Comparison of ENCODE assay signal across 10 cellular contexts in genomic region chr17:78125138-78125913, GRCh38.
DNase-seq lines count a peak whose midpoint lies in the region; ATAC-seq and TF ChIP-seq lines count a peak whose summit lies in the region.
"Had no signal": no experiment of that assay in that cellular context is flagged by ENCODE, and none has a peak within 500 bp of the region (broad histone marks: within the 10 kb centered on the region; RNA-seq: fewer than 3 reads in every experiment).

No MANE protein-coding gene starts in this region.

- peaks cover 31% of the 10 kb centered on the region for H3K79me2 ChIP-seq in SU-DHL-6 (ENCODE audit: insufficient read depth, low read length)

- peaks cover 27% of the 10 kb centered on the region for H3F3A ChIP-seq in SU-DHL-6 (ENCODE audit: insufficient read depth)

- H3K4me3 Mint-ChIP-seq in effector memory CD8-positive, alpha-beta T cell, result peak overlapping the region; percentile 99 to 100
- peak overlapping the region; percentile 99 for H3K4me3 Mint-ChIP-seq in stimulated activated effector memory CD8-positive, alpha-beta T cell treated with anti-CD3 and anti-CD28 coated beads, Interleukin-12 subunit alpha, Interleukin-12 subunit beta, amount 100 ng/mL, for 72 hours

- no peak overlapping the region for H2AFZ ChIP-seq in SU-DHL-6 (ENCODE audit: low read depth, low read length, severe bottlenecking)

- peak overlapping the region; percentile 93 for H3K9ac ChIP-seq in SU-DHL-6 (ENCODE audit: low read length)

- no peaks in the 10 kb centered on the region; the same call in 1 of the 2 replicates for H4K20me1 ChIP-seq in SU-DHL-6 (ENCODE audit: low read depth, low read length)

- no peaks in the 10 kb centered on the region for H3K27me3 ChIP-seq in SU-DHL-6 (ENCODE audit: low read length)

- H3K4me2 ChIP-seq in SU-DHL-6 (ENCODE audit: low read depth, low read length, poor library complexity, severe bottlenecking), result peak overlapping the region; percentile 90

- no peak for ATAC-seq in effector memory CD8-positive, alpha-beta T cell (replicated peaks)
- ATAC-seq in stimulated activated effector memory CD8-positive, alpha-beta T cell treated with anti-CD3 and anti-CD28 coated beads, Interleukin-12 subunit alpha, Interleukin-12 subunit beta, amount 100 ng/mL, for 72 hours, result no peak
- ATAC-seq in GM21528 (IDR thresholded peaks at IDR 0.05; ENCODE audit: low FRiP score, unreplicated experiment), result no peak
- no peak for ATAC-seq in HG03135 (IDR thresholded peaks at IDR 0.05; ENCODE audit: unreplicated experiment)

- DNase-seq in DMS 273 (lab: John Stamatoyannopoulos, UW; ENCODE audit: unreplicated experiment), result peak; percentile 43
- no peak for DNase-seq in DMS 273 treated with DMSO at 0.1 percent for 48 hours (lab: John Stamatoyannopoulos, UW)
- no peak for DNase-seq in effector memory CD8-positive, alpha-beta T cell
- DNase-seq in stimulated activated effector memory CD8-positive, alpha-beta T cell treated with anti-CD3 and anti-CD28 coated beads, Interleukin-12 subunit alpha, Interleukin-12 subunit beta, amount 100 ng/mL, for 72 hours (ENCODE audit: low spot score in 2 of 2), result peak in 1 of 2 donors; percentile 77
- DNase-seq in C1 segment of cervical spinal cord (lab: John Stamatoyannopoulos, UW), result no peak
- DNase-seq: islet precursor cell had no signal

- no peaks in the 10 kb centered on the region for H3K9me3 ChIP-seq in SU-DHL-6 (ENCODE audit: insufficient read depth, low read length)

- H3K9me3 Mint-ChIP-seq in effector memory CD8-positive, alpha-beta T cell, result no peaks in the 10 kb centered on the region
- no peaks in the 10 kb centered on the region for H3K9me3 Mint-ChIP-seq in stimulated activated effector memory CD8-positive, alpha-beta T cell treated with anti-CD3 and anti-CD28 coated beads, Interleukin-12 subunit alpha, Interleukin-12 subunit beta, amount 100 ng/mL, for 72 hours

- no peak for TF ChIP-seq CTCF in SU-DHL-6 (IDR thresholded peaks at IDR 0.05; ENCODE audit: insufficient read depth, low read length, poor library complexity, severe bottlenecking)

- H3K36me3 Mint-ChIP-seq in effector memory CD8-positive, alpha-beta T cell (ENCODE audit: insufficient read depth), result peaks cover 95% of the 10 kb centered on the region
- H3K36me3 Mint-ChIP-seq in stimulated activated effector memory CD8-positive, alpha-beta T cell treated with anti-CD3 and anti-CD28 coated beads, Interleukin-12 subunit alpha, Interleukin-12 subunit beta, amount 100 ng/mL, for 72 hours, result peaks cover 84% of the 10 kb centered on the region

- peaks cover 66 to 68% of the 10 kb centered on the region in 2 donors for H3K4me1 Mint-ChIP-seq in effector memory CD8-positive, alpha-beta T cell (ENCODE audit: low read depth in 2 of 2)
- peaks cover 76% of the 10 kb centered on the region for H3K4me1 Mint-ChIP-seq in stimulated activated effector memory CD8-positive, alpha-beta T cell treated with anti-CD3 and anti-CD28 coated beads, Interleukin-12 subunit alpha, Interleukin-12 subunit beta, amount 100 ng/mL, for 72 hours

- H3K36me3 ChIP-seq in SU-DHL-6 (ENCODE audit: low read length), result peaks cover 5% of the 10 kb centered on the region

- H3K27ac ChIP-seq in SU-DHL-6 (ENCODE audit: low read depth, low read length), result peak overlapping the region; percentile 95
- H3K27ac ChIP-seq: 22Rv1 had no signal

- no peaks in the 10 kb centered on the region for H3K9me2 ChIP-seq in SU-DHL-6 (replicated peaks; ENCODE audit: insufficient read depth, low read length)

- no peaks in the 10 kb centered on the region for H3K27me3 Mint-ChIP-seq in effector memory CD8-positive, alpha-beta T cell

- peak overlapping the region; percentile 23 for H3K4me3 ChIP-seq in SU-DHL-6 (ENCODE audit: insufficient read depth, low read length, poor library complexity, severe bottlenecking)

- peak overlapping the region in 1 of 2 donors; percentile 95 for H3K27ac Mint-ChIP-seq in effector memory CD8-positive, alpha-beta T cell
- H3K27ac Mint-ChIP-seq in stimulated activated effector memory CD8-positive, alpha-beta T cell treated with anti-CD3 and anti-CD28 coated beads, Interleukin-12 subunit alpha, Interleukin-12 subunit beta, amount 100 ng/mL, for 72 hours, result peak overlapping the region; percentile 91
